Comparison of ENCODE assay signal across 1 cellular context in genomic region chr1:30342535-30343141, GRCh38.
TF ChIP-seq lines count a peak whose summit lies in the region.

No MANE protein-coding gene starts in this region.

TF ChIP-seq in HepG2, 621 proteins besides CTCF, POLR2A, EP300 and RAD21:
- TF ChIP-seq MBNL3 (CRISPR knock-in tag; conservative IDR thresholded peaks at IDR 0.05) = no peak
- no peak for TF ChIP-seq HBP1 (CRISPR knock-in tag; IDR thresholded peaks at IDR 0.05; ENCODE audit: low read depth)
- no peak for TF ChIP-seq HNRNPUL1 (IDR thresholded peaks at IDR 0.05; ENCODE audit: low read depth, low read length)
- no peak for TF ChIP-seq GATAD2A (CRISPR knock-in tag; IDR thresholded peaks at IDR 0.05)
- TF ChIP-seq ZNF549 (CRISPR knock-in tag; IDR thresholded peaks at IDR 0.05) = no peak
- no peak for TF ChIP-seq ZNF101 (CRISPR knock-in tag; IDR thresholded peaks at IDR 0.05; ENCODE audit: borderline replicate concordance, low read depth)
- TF ChIP-seq ZNF576 (CRISPR knock-in tag; IDR thresholded peaks at IDR 0.05) = no peak
- no peak for TF ChIP-seq MEF2D (CRISPR knock-in tag; IDR thresholded peaks at IDR 0.05)
- TF ChIP-seq PPARG (CRISPR knock-in tag; conservative IDR thresholded peaks at IDR 0.05) = no peak
- TF ChIP-seq THAP11 (CRISPR knock-in tag; IDR thresholded peaks at IDR 0.05) = no peak
- no peak for TF ChIP-seq ZNF225 (CRISPR knock-in tag; IDR thresholded peaks at IDR 0.05)
- TF ChIP-seq ZNF687 (CRISPR knock-in tag; IDR thresholded peaks at IDR 0.05) = no peak
- no peak for TF ChIP-seq HNF4G (IDR thresholded peaks at IDR 0.05; ENCODE audit: borderline replicate concordance, low read depth, low read length)
- no peak for TF ChIP-seq HNF4G (CRISPR knock-in tag; IDR thresholded peaks at IDR 0.05; ENCODE audit: borderline replicate concordance, low read depth)
- no peak for TF ChIP-seq KAT2B (IDR thresholded peaks at IDR 0.05; ENCODE audit: borderline replicate concordance, low read depth, low read length)
- TF ChIP-seq KAT7 (CRISPR knock-in tag; IDR thresholded peaks at IDR 0.05; ENCODE audit: borderline replicate concordance) = no peak
- TF ChIP-seq ATF6 (CRISPR knock-in tag; conservative IDR thresholded peaks at IDR 0.05) = no peak
- TF ChIP-seq IKZF4 (CRISPR knock-in tag; IDR thresholded peaks at IDR 0.05; ENCODE audit: borderline replicate concordance, low read depth, not compliant biosample characterization) = no peak
- TF ChIP-seq SRSF1 (optimal IDR thresholded peaks at IDR 0.05; ENCODE audit: low read depth, low read length) = no peak
- TF ChIP-seq ZBTB42 (CRISPR knock-in tag; IDR thresholded peaks at IDR 0.05) = no peak
- no peak for TF ChIP-seq JUND (CRISPR knock-in tag; IDR thresholded peaks at IDR 0.05)
TF ChIP-seq in HepG2: peak in this region for 0.
